Comparison of ENCODE assay signal across 9 cellular contexts in genomic region chr3:172152869-172153268, GRCh38.
A peak's percentile ranks its signal among the peaks of the same experiment; 100 is the strongest.
DNase-seq lines count a peak whose midpoint lies in the region; ATAC-seq, FAIRE-seq and TF ChIP-seq lines count a peak whose summit lies in the region.
"Had no signal": no experiment of that assay in that cellular context is flagged by ENCODE, and none has a peak within 500 bp of the region (broad histone marks: within the 10 kb centered on the region; RNA-seq: fewer than 3 reads in every experiment).

No MANE protein-coding gene starts in this region.

- no peaks in the 10 kb centered on the region for H3K27me3 ChIP-seq in PC-9 (ENCODE audit: insufficient read depth, low read depth)
- no peaks in the 10 kb centered on the region for H3K27me3 ChIP-seq in endothelial cell of umbilical vein (ENCODE audit: control insufficient read depth in 2 of 2, insufficient read depth in 2 of 2, low read length in 2 of 2)

- peaks cover 3% of the 10 kb centered on the region for H3K27me3 Mint-ChIP-seq in nephron progenitor cell (ENCODE audit: low read depth, poor library complexity)
- H3K27me3 Mint-ChIP-seq: activated CD4-positive, alpha-beta memory T cell treated with anti-CD3 and anti-CD28 coated beads, Interleukin-2, amount 10 ng/mL, durations not matched to agents 7 days and 5 days had no signal

- no peak overlapping the region; the same call in 1 of the 2 replicates for H2AFZ ChIP-seq in PC-9
- H2AFZ ChIP-seq in endothelial cell of umbilical vein (ENCODE audit: low read depth, low read length) = no peak overlapping the region

- H3K27ac Mint-ChIP-seq in nephron progenitor cell = peak overlapping the region; percentile 96
- H3K27ac Mint-ChIP-seq: activated CD4-positive, alpha-beta memory T cell treated with anti-CD3 and anti-CD28 coated beads, Interleukin-2, amount 10 ng/mL, durations not matched to agents 7 days and 5 days had no signal

- H3K4me3 ChIP-seq in PC-9 = peak overlapping the region; percentile 28; the same call in 1 of the 2 replicates
- H3K4me3 ChIP-seq in endothelial cell of umbilical vein (replicated peaks in 1 of 3; ENCODE audit: insufficient read depth in 1 of 3, low read depth in 1 of 3, low read length in 3 of 3) = peak overlapping the region in 1 of 3 experiments; percentile 3

- H3K9ac ChIP-seq in endothelial cell of umbilical vein (replicated peaks; ENCODE audit: extremely low read depth, insufficient read depth, low read length) = peak overlapping the region; percentile 88

- no peak for ATAC-seq in HG03097 (IDR thresholded peaks at IDR 0.05; ENCODE audit: low FRiP score, unreplicated experiment)

- H3K4me3 Mint-ChIP-seq in nephron progenitor cell = no peak overlapping the region
- H3K4me3 Mint-ChIP-seq: activated CD4-positive, alpha-beta memory T cell treated with anti-CD3 and anti-CD28 coated beads, Interleukin-2, amount 10 ng/mL, durations not matched to agents 7 days and 5 days had no signal

- peaks cover 76% of the 10 kb centered on the region for H3K4me1 Mint-ChIP-seq in nephron progenitor cell

- CTCF ChIA-PET in PC-9 (lab: Charles Lee) = no interaction called here
- CTCF ChIA-PET in endothelial cell of umbilical vein (lab: Charles Lee) = interaction anchor here (1.1 to 1.2 kb wide), 2 partner anchors 13 to 112 kb away, joined by 3 read pairs; no protein-coding TSS in a partner anchor
- CTCF ChIA-PET in HEK293T (lab: Yijun Ruan, JAX) = interaction anchor here (0.6 kb wide), 1 partner anchor 56 kb away, joined by 3 read pairs; no protein-coding TSS in a partner anchor

- peaks cover 99% of the 10 kb centered on the region for H3F3A ChIP-seq in PC-9 (ENCODE audit: insufficient read depth, low read depth)

- no peak for TF ChIP-seq CTCF in PC-9 (conservative IDR thresholded peaks at IDR 0.05)
- no peak for TF ChIP-seq CTCF in endothelial cell of umbilical vein (IDR thresholded peaks at IDR 0.05; ENCODE audit: extremely low read depth in 1 of 2, insufficient read depth in 1 of 2, low read depth in 1 of 2, low read length in 2 of 2)
- no peak for TF ChIP-seq CTCF in nephron progenitor cell (IDR thresholded peaks at IDR 0.05)

- H4K20me1 ChIP-seq in PC-9 (ENCODE audit: insufficient read depth) (peaks cover 10% of the 10 kb centered on the region; the same call in 1 of the 2 replicates), endothelial cell of umbilical vein (replicated peaks; ENCODE audit: control insufficient read depth, extremely low read depth, insufficient read depth, low read length) (no peaks in the 10 kb centered on the region)

- H3K79me2 ChIP-seq in PC-9 (ENCODE audit: low read depth) = peaks cover 93% of the 10 kb centered on the region
- peaks cover 77% of the 10 kb centered on the region for H3K79me2 ChIP-seq in endothelial cell of umbilical vein (ENCODE audit: control insufficient read depth, insufficient read depth, low read length)

- H3K36me3 Mint-ChIP-seq in nephron progenitor cell (ENCODE audit: low read depth) = peaks cover 4% of the 10 kb centered on the region

- H3K36me3 ChIP-seq in PC-9 (ENCODE audit: low read depth) (peaks cover 30% of the 10 kb centered on the region), endothelial cell of umbilical vein (ENCODE audit: control insufficient read depth in 2 of 2, extremely low read depth in 1 of 2, insufficient read depth in 2 of 2, low read length in 2 of 2) (peaks cover 0 to 2% of the 10 kb centered on the region in 2 experiments)

- intact Hi-C loops in PC-9 (cut with micrococcal nuclease; ENCODE audit: unreplicated experiment) (loop anchor here (1.0 to 5.0 kb wide), 3 partner anchors 11 to 111 kb away; no protein-coding TSS in a partner anchor), endothelial cell of umbilical vein (cut with micrococcal nuclease) (loop anchor here (1.0 to 2.0 kb wide), 4 partner anchors 11 to 112 kb away; no protein-coding TSS in a partner anchor)

- no peak for TF ChIP-seq POLR2A in endothelial cell of umbilical vein (IDR thresholded peaks at IDR 0.05; ENCODE audit: low read depth, low read length)

- POLR2A ChIA-PET in PC-9 (lab: Charles Lee; ENCODE audit: unreplicated experiment) = no interaction called here
- POLR2A ChIA-PET in endothelial cell of umbilical vein (lab: Charles Lee) = interaction anchor here (0.7 to 1.3 kb wide), 2 partner anchors 11 to 12 kb away, joined by 3 to 4 read pairs; no protein-coding TSS in a partner anchor
- POLR2A ChIA-PET in HEK293T (lab: Yijun Ruan, JAX) = no interaction called here

- H3K9me2 ChIP-seq in PC-9 (ENCODE audit: insufficient read depth) = no peaks in the 10 kb centered on the region

- H3K27ac ChIP-seq in PC-9 = peak overlapping the region; percentile 96
- H3K27ac ChIP-seq in endothelial cell of umbilical vein (ENCODE audit: insufficient read depth, low read depth, low read length) = peak overlapping the region; percentile 95

- H3K4me2 ChIP-seq in PC-9 (peak overlapping the region; percentile 80), endothelial cell of umbilical vein (ENCODE audit: insufficient read depth, low read length) (peak overlapping the region; percentile 60)

- H3K9me3 ChIP-seq in PC-9 (ENCODE audit: insufficient read depth, low read depth) (no peaks in the 10 kb centered on the region), endothelial cell of umbilical vein (replicated peaks; ENCODE audit: control insufficient read depth, insufficient read depth, low read length) (no peaks in the 10 kb centered on the region)

- dilution Hi-C loops in endothelial cell of umbilical vein (cut with MboI; ENCODE audit: extremely low pct_ligation_motif_present, low sequenced_read_pairs) = no loop called here

- no peak for FAIRE-seq in endothelial cell of umbilical vein (lab: Jason Lieb, UNC)

- DNase-seq in AG08396 (ENCODE audit: low spot score) = peak; percentile 24
- peak; percentile 31 to 75 for DNase-seq in PC-9
- peak; percentile 79 for DNase-seq in endothelial cell of umbilical vein (ENCODE audit: low read depth, low spot score)
- DNase-seq in nephron progenitor cell = no peak
- no peak for DNase-seq in putamen (ENCODE audit: low spot score)
- no peak for DNase-seq in HEK293T (ENCODE audit: extremely low spot score)
- no peak for DNase-seq in NK-92 treated with Interleukin-12 subunit alpha and Interleukin-12 subunit beta, amount 100 ng/mL, for 24 hours (lab: John Stamatoyannopoulos, UW)

- H3K4me1 ChIP-seq in PC-9 (replicated peaks; ENCODE audit: insufficient read depth) (peaks cover 98% of the 10 kb centered on the region), endothelial cell of umbilical vein (ENCODE audit: control insufficient read depth, extremely low read depth, insufficient read depth, low read length) (peaks cover 91% of the 10 kb centered on the region)

- TSS peak; percentile 39 for BruUV-seq in PC-9 (replicated peaks; lab: Mats Ljungman, UMichigan)
- BruUV-seq in endothelial cell of umbilical vein (replicated peaks; lab: Mats Ljungman, UMichigan) = TSS peak; percentile 88

- H3K9me3 Mint-ChIP-seq in nephron progenitor cell = no peaks in the 10 kb centered on the region
- H3K9me3 Mint-ChIP-seq: activated CD4-positive, alpha-beta memory T cell treated with anti-CD3 and anti-CD28 coated beads, Interleukin-2, amount 10 ng/mL, durations not matched to agents 7 days and 5 days had no signal

- H3K9me1 ChIP-seq in endothelial cell of umbilical vein (replicated peaks; ENCODE audit: control insufficient read depth, extremely low read depth, insufficient read depth, low read length) = no peaks in the 10 kb centered on the region

TF ChIP-seq in endothelial cell of umbilical vein, 7 proteins besides CTCF, POLR2A, EP300 and RAD21:
- no peak for TF ChIP-seq FOS (IDR thresholded peaks at IDR 0.05; ENCODE audit: borderline replicate concordance, insufficient read depth, low read length)
- peak; percentile 39 for TF ChIP-seq JUN (IDR thresholded peaks at IDR 0.05; ENCODE audit: borderline replicate concordance, insufficient read depth, insufficient read length, low read depth)

TF ChIP-seq in HEK293T, 16 proteins besides CTCF, POLR2A, EP300 and RAD21:
- TF ChIP-seq SP1 (IDR thresholded peaks at IDR 0.05) (no peak), BHLHE40 (IDR thresholded peaks at IDR 0.05; ENCODE audit: borderline replicate concordance) (no peak), LEF1 (IDR thresholded peaks at IDR 0.05; ENCODE audit: borderline replicate concordance) (no peak), NFRKB (IDR thresholded peaks at IDR 0.05) (no peak), ZNF384 (IDR thresholded peaks at IDR 0.05) (no peak), CTBP1 (IDR thresholded peaks at IDR 0.05; ENCODE audit: borderline replicate concordance) (no peak), TARDBP (IDR thresholded peaks at IDR 0.05) (no peak), L3MBTL2 (conservative IDR thresholded peaks at IDR 0.05) (no peak), HDGF (IDR thresholded peaks at IDR 0.05; ENCODE audit: borderline replicate concordance) (no peak), ARNT (IDR thresholded peaks at IDR 0.05) (no peak), FOXA1 (IDR thresholded peaks at IDR 0.05) (no peak), FOXM1 (IDR thresholded peaks at IDR 0.05; ENCODE audit: borderline replicate concordance) (no peak), SUZ12 (IDR thresholded peaks at IDR 0.05) (no peak), ELF4 (IDR thresholded peaks at IDR 0.05) (no peak), FOXK2 (IDR thresholded peaks at IDR 0.05) (no peak)
- TF ChIP-seq, protein P1, sequence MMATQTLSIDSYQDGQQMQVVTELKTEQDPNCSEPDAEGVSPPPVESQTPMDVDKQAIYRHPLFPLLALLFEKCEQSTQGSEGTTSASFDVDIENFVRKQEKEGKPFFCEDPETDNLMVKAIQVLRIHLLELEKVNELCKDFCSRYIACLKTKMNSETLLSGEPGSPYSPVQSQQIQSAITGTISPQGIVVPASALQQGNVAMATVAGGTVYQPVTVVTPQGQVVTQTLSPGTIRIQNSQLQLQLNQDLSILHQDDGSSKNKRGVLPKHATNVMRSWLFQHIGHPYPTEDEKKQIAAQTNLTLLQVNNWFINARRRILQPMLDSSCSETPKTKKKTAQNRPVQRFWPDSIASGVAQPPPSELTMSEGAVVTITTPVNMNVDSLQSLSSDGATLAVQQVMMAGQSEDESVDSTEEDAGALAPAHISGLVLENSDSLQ (IDR thresholded peaks at IDR 0.05) = no peak

Comparison
In these comparisons a context has a peak if more than half of its experiments do, and no peak if none do; other contexts are left out.
1. DNase-seq: peak in AG08396 (single experiment), PC-9 (2 of 2) and endothelial cell of umbilical vein (single experiment); none in nephron progenitor cell (single experiment), putamen (single experiment), HEK293T (single experiment) and NK-92 treated with Interleukin-12 subunit alpha and Interleukin-12 subunit beta, amount 100 ng/mL, for 24 hours (single experiment).